In genomic region chr22:39087881-39088687, GRCh38 we compare ENCODE assay signal across 10 cellular contexts. TPM values are rescaled to one million over a fixed set of nuclear protein-coding genes. Genes with fewer than 3 reads are reported as not detected.
DNase-seq lines count a peak whose midpoint lies in the region; ATAC-seq lines count a peak whose summit lies in the region.
"Had no signal": no experiment of that assay in that cellular context is flagged by ENCODE, and none has a peak within 500 bp of the region (broad histone marks: within the 10 kb centered on the region; RNA-seq: fewer than 3 reads in every experiment).

No MANE protein-coding gene starts in this region.

- peak overlapping the region; percentile 99 for H3K27ac Mint-ChIP-seq in activated CD8-positive, alpha-beta memory T cell treated with anti-CD3 and anti-CD28 coated beads, Interleukin-2, amount 10 ng/mL, durations not matched to agents 7 days and 5 days
- peak overlapping the region; percentile 81 for H3K27ac Mint-ChIP-seq in activated CD4-positive, alpha-beta memory T cell treated with anti-CD3 and anti-CD28 coated beads for 36 hours
- H3K27ac Mint-ChIP-seq in immature natural killer cell, result peak overlapping the region; percentile 93 to 100 (median 98)
- peak overlapping the region; percentile 79 for H3K27ac Mint-ChIP-seq in stimulated activated memory B cell treated with anti-CD40 and anti-IgM and Interleukin-4, amounts not matched to agents 10 μg/mL and 1 μg/mL and 100 μg/mL, for 72 hours

- CTCF ChIA-PET in activated CD8-positive, alpha-beta memory T cell treated with anti-CD3 and anti-CD28 coated beads, Interleukin-2, amount 10 ng/mL, durations not matched to agents 7 days and 5 days (lab: Charles Lee), result interaction anchor here (1.4 to 1.6 kb wide), 2 partner anchors 8 to 10 kb away, joined by 3 to 4 read pairs; no protein-coding TSS in a partner anchor
- CTCF ChIA-PET in activated CD4-positive, alpha-beta memory T cell treated with anti-CD3 and anti-CD28 coated beads for 36 hours (lab: Charles Lee), result no interaction called here

- H3K36me3 Mint-ChIP-seq in activated CD8-positive, alpha-beta memory T cell treated with anti-CD3 and anti-CD28 coated beads, Interleukin-2, amount 10 ng/mL, durations not matched to agents 7 days and 5 days, result peaks cover 20% of the 10 kb centered on the region
- peaks cover 12% of the 10 kb centered on the region for H3K36me3 Mint-ChIP-seq in activated CD4-positive, alpha-beta memory T cell treated with anti-CD3 and anti-CD28 coated beads for 36 hours
- H3K36me3 Mint-ChIP-seq in immature natural killer cell, result peaks cover 7 to 9% (median 7%) of the 10 kb centered on the region in 3 donors
- peaks cover 29% of the 10 kb centered on the region for H3K36me3 Mint-ChIP-seq in stimulated activated memory B cell treated with anti-CD40 and anti-IgM and Interleukin-4, amounts not matched to agents 10 μg/mL and 1 μg/mL and 100 μg/mL, for 72 hours

- no peak for DNase-seq in activated CD8-positive, alpha-beta memory T cell treated with anti-CD3 and anti-CD28 coated beads, Interleukin-2, amount 10 ng/mL, durations not matched to agents 7 days and 5 days
- DNase-seq in activated CD8-positive, alpha-beta memory T cell treated with anti-CD3 and anti-CD28 coated beads for 24 hours, result no peak
- no peak for DNase-seq in activated CD4-positive, alpha-beta memory T cell treated with anti-CD3 and anti-CD28 coated beads for 36 hours
- DNase-seq in immature natural killer cell, result no peak
- DNase-seq in NCI-H748 (lab: John Stamatoyannopoulos, UW; ENCODE audit: unreplicated experiment), result no peak
- DNase-seq: NCI-H2029 had no signal

- H3K27me3 Mint-ChIP-seq in activated CD8-positive, alpha-beta memory T cell treated with anti-CD3 and anti-CD28 coated beads, Interleukin-2, amount 10 ng/mL, durations not matched to agents 7 days and 5 days, result no peaks in the 10 kb centered on the region
- H3K27me3 Mint-ChIP-seq in activated CD4-positive, alpha-beta memory T cell treated with anti-CD3 and anti-CD28 coated beads for 36 hours, result no peaks in the 10 kb centered on the region
- peaks cover 21 to 36% (median 22%) of the 10 kb centered on the region in 3 donors for H3K27me3 Mint-ChIP-seq in immature natural killer cell (ENCODE audit: low read depth in 3 of 3)
- no peaks in the 10 kb centered on the region for H3K27me3 Mint-ChIP-seq in stimulated activated memory B cell treated with anti-CD40 and anti-IgM and Interleukin-4, amounts not matched to agents 10 μg/mL and 1 μg/mL and 100 μg/mL, for 72 hours

- ATAC-seq in activated CD8-positive, alpha-beta memory T cell treated with anti-CD3 and anti-CD28 coated beads, Interleukin-2, amount 10 ng/mL, durations not matched to agents 7 days and 5 days, result no peak
- no peak for ATAC-seq in stimulated activated memory B cell treated with anti-CD40 and anti-IgM and Interleukin-4, amounts not matched to agents 10 μg/mL and 1 μg/mL and 100 μg/mL, for 72 hours
- ATAC-seq in GM21619 (IDR thresholded peaks at IDR 0.05; ENCODE audit: unreplicated experiment), result no peak
- no peak for ATAC-seq in HG03108 (IDR thresholded peaks at IDR 0.05; ENCODE audit: unreplicated experiment)

- intact Hi-C loops in activated CD4-positive, alpha-beta memory T cell treated with anti-CD3 and anti-CD28 coated beads for 36 hours (cut with micrococcal nuclease), result no loop called here

- peaks cover 91% of the 10 kb centered on the region for H3K4me1 Mint-ChIP-seq in activated CD8-positive, alpha-beta memory T cell treated with anti-CD3 and anti-CD28 coated beads, Interleukin-2, amount 10 ng/mL, durations not matched to agents 7 days and 5 days
- H3K4me1 Mint-ChIP-seq in activated CD4-positive, alpha-beta memory T cell treated with anti-CD3 and anti-CD28 coated beads for 36 hours (ENCODE audit: low read depth), result peaks cover 72% of the 10 kb centered on the region
- H3K4me1 Mint-ChIP-seq in immature natural killer cell, result peaks cover 91 to 95% of the 10 kb centered on the region in 2 donors
- H3K4me1 Mint-ChIP-seq in stimulated activated memory B cell treated with anti-CD40 and anti-IgM and Interleukin-4, amounts not matched to agents 10 μg/mL and 1 μg/mL and 100 μg/mL, for 72 hours, result peaks cover 64% of the 10 kb centered on the region

- no peaks in the 10 kb centered on the region for H3K9me3 Mint-ChIP-seq in activated CD8-positive, alpha-beta memory T cell treated with anti-CD3 and anti-CD28 coated beads, Interleukin-2, amount 10 ng/mL, durations not matched to agents 7 days and 5 days (ENCODE audit: low read depth)
- H3K9me3 Mint-ChIP-seq in activated CD4-positive, alpha-beta memory T cell treated with anti-CD3 and anti-CD28 coated beads for 36 hours, result no peaks in the 10 kb centered on the region
- H3K9me3 Mint-ChIP-seq in immature natural killer cell, result no peaks in the 10 kb centered on the region
- H3K9me3 Mint-ChIP-seq in stimulated activated memory B cell treated with anti-CD40 and anti-IgM and Interleukin-4, amounts not matched to agents 10 μg/mL and 1 μg/mL and 100 μg/mL, for 72 hours, result no peaks in the 10 kb centered on the region

- no peak overlapping the region for H3K4me3 Mint-ChIP-seq in activated CD8-positive, alpha-beta memory T cell treated with anti-CD3 and anti-CD28 coated beads, Interleukin-2, amount 10 ng/mL, durations not matched to agents 7 days and 5 days
- H3K4me3 Mint-ChIP-seq in activated CD4-positive, alpha-beta memory T cell treated with anti-CD3 and anti-CD28 coated beads for 36 hours, result no peak overlapping the region
- peak overlapping the region; percentile 39 to 73 (median 59) for H3K4me3 Mint-ChIP-seq in immature natural killer cell
- no peak overlapping the region for H3K4me3 Mint-ChIP-seq in stimulated activated memory B cell treated with anti-CD40 and anti-IgM and Interleukin-4, amounts not matched to agents 10 μg/mL and 1 μg/mL and 100 μg/mL, for 72 hours

- POLR2A ChIA-PET in activated CD4-positive, alpha-beta memory T cell treated with anti-CD3 and anti-CD28 coated beads for 36 hours (lab: Charles Lee), result interaction anchor here (0.6 to 1.5 kb wide), 4 partner anchors 10 to 230 kb away, joined by 3 to 6 read pairs (median 4); no protein-coding TSS in a partner anchor

RNA-seq across cellular contexts. Expression of gene APOBEC3H, which starts 9.0 kb away (rescaled TPM):
- total RNA-seq in activated CD8-positive, alpha-beta memory T cell treated with anti-CD3 and anti-CD28 coated beads, Interleukin-2, amount 10 ng/mL, durations not matched to agents 7 days and 5 days, result 100 to 1,000 TPM in 1 of 2 experiments, 10 to 100 TPM in 1; 67.0 to 137 TPM
- 10 to 100 TPM; 23.6 to 25.3 TPM for total RNA-seq in activated CD4-positive, alpha-beta memory T cell treated with anti-CD3 and anti-CD28 coated beads for 36 hours
- 10 to 100 TPM; 16.7 to 22.2 (median 21.7) TPM for polyA plus RNA-seq in immature natural killer cell
- total RNA-seq: dermis microvascular lymphatic vessel endothelial cell had no signal

RNA-seq across cellular contexts. Expression of gene APOBEC3G, which starts 11.0 kb away (rescaled TPM):
- 100 to 1,000 TPM; 146 to 196 TPM for total RNA-seq in activated CD8-positive, alpha-beta memory T cell treated with anti-CD3 and anti-CD28 coated beads, Interleukin-2, amount 10 ng/mL, durations not matched to agents 7 days and 5 days
- 100 to 1,000 TPM; 106 to 108 TPM for total RNA-seq in activated CD4-positive, alpha-beta memory T cell treated with anti-CD3 and anti-CD28 coated beads for 36 hours
- polyA plus RNA-seq in immature natural killer cell, result 100 to 1,000 TPM; 494 to 885 (median 545) TPM

RNA-seq across cellular contexts. Expression of gene APOBEC3F, which starts 47.4 kb away (rescaled TPM):
- 10 to 100 TPM; 39.8 to 58.0 TPM for total RNA-seq in activated CD8-positive, alpha-beta memory T cell treated with anti-CD3 and anti-CD28 coated beads, Interleukin-2, amount 10 ng/mL, durations not matched to agents 7 days and 5 days
- total RNA-seq in activated CD4-positive, alpha-beta memory T cell treated with anti-CD3 and anti-CD28 coated beads for 36 hours, result 10 to 100 TPM; 33.4 to 34.9 TPM
- polyA plus RNA-seq in immature natural killer cell, result 10 to 100 TPM in 2 of 3 donors, 1 to 10 TPM in 1; 9.0 to 43.0 (median 16.8) TPM

Comparison
In these comparisons a context has a peak if more than half of its experiments do, and no peak if none do; other contexts are left out.
1. H3K4me3 Mint-ChIP-seq: peak in immature natural killer cell (5 of 5); none in activated CD8-positive, alpha-beta memory T cell treated with anti-CD3 and anti-CD28 coated beads, Interleukin-2, amount 10 ng/mL, durations not matched to agents 7 days and 5 days (single experiment), activated CD4-positive, alpha-beta memory T cell treated with anti-CD3 and anti-CD28 coated beads for 36 hours (single experiment) and stimulated activated memory B cell treated with anti-CD40 and anti-IgM and Interleukin-4, amounts not matched to agents 10 μg/mL and 1 μg/mL and 100 μg/mL, for 72 hours (single experiment).
2. Peak in every context shown above with its lines, with median percentiles within 50 percentile points of each other: H3K27ac Mint-ChIP-seq.